Comparison of ENCODE assay signal across 31 cellular contexts in genomic region chr4:126265880-126266279, GRCh38.
"Had no signal": no experiment of that assay in that cellular context is flagged by ENCODE, and none has a peak within 500 bp of the region (broad histone marks: within the 10 kb centered on the region; RNA-seq: fewer than 3 reads in every experiment).

No MANE protein-coding gene starts in this region.

- H3K9me3 Mint-ChIP-seq: activated CD4-positive, alpha-beta T cell treated with anti-CD3 and anti-CD28 coated beads, Interleukin-2, amount 10 ng/mL, durations not matched to agents 24 days and 14 days; activated naive CD8-positive, alpha-beta T cell treated with anti-CD3 and anti-CD28 coated beads for 36 hours; activated T-helper 1 cell treated with anti-CD3 and anti-CD28 coated beads, Interleukin-12 subunit alpha, Interleukin-12 subunit beta, Interleukin-2, Interleukin-4 antibody, amounts not matched to agents 30 ng/mL and 10 ng/mL and 1 ng/mL, durations not matched to agents 14 hours and 24 hours and 36 hours; type B pancreatic cell had no signal

- H3K4me1 Mint-ChIP-seq: activated CD4-positive, alpha-beta T cell treated with anti-CD3 and anti-CD28 coated beads, Interleukin-2, amount 10 ng/mL, durations not matched to agents 24 days and 14 days; activated naive CD8-positive, alpha-beta T cell treated with anti-CD3 and anti-CD28 coated beads for 36 hours; stimulated activated memory B cell treated with anti-CD40 and anti-IgM and Interleukin-4, amounts not matched to agents 10 μg/mL and 1 μg/mL and 100 μg/mL, for 72 hours; stimulated activated naive CD8-positive, alpha-beta T cell treated with anti-CD3 and anti-CD28 coated beads, Interleukin-15, amount 100 ng/mL, for 72 hours had no signal

- H3K4me3 ChIP-seq: adrenal gland, ascending aorta, coronary artery, dorsolateral prefrontal cortex, left ventricle myocardium inferior, lung, ovary, prostate gland, skin epidermis, uterus had no signal

- H3K4me3 Mint-ChIP-seq: activated CD4-positive, alpha-beta memory T cell treated with anti-CD3 and anti-CD28 coated beads for 36 hours; activated CD4-positive, alpha-beta T cell treated with anti-CD3 and anti-CD28 coated beads, Interleukin-2, amount 10 ng/mL, durations not matched to agents 24 days and 14 days; activated naive CD4-positive, alpha-beta T cell treated with anti-CD3 and anti-CD28 coated beads for 36 hours; activated naive CD8-positive, alpha-beta T cell treated with anti-CD3 and anti-CD28 coated beads for 36 hours; activated T-helper 1 cell treated with anti-CD3 and anti-CD28 coated beads, Interleukin-12 subunit alpha, Interleukin-12 subunit beta, Interleukin-2, Interleukin-4 antibody, amounts not matched to agents 30 ng/mL and 10 ng/mL and 1 ng/mL, durations not matched to agents 14 hours and 24 hours and 36 hours; brain; nephron; stimulated activated memory B cell treated with anti-CD40 and anti-IgM and Interleukin-4, amounts not matched to agents 10 μg/mL and 1 μg/mL and 100 μg/mL, for 72 hours; stimulated activated naive CD8-positive, alpha-beta T cell treated with anti-CD3 and anti-CD28 coated beads, Interleukin-15, amount 100 ng/mL, for 72 hours; type B pancreatic cell had no signal

- H3K36me3 ChIP-seq: adrenal gland, ascending aorta, left ventricle myocardium inferior, neutrophil, ovary, prostate gland had no signal

- DNase-seq: activated CD4-positive, alpha-beta memory T cell treated with anti-CD3 and anti-CD28 coated beads for 36 hours; activated CD4-positive, alpha-beta T cell treated with anti-CD3 and anti-CD28 coated beads, Interleukin-2, amount 10 ng/mL, durations not matched to agents 24 days and 14 days; activated CD4-positive, CD25-positive, alpha-beta regulatory T cell treated with anti-CD3 and anti-CD28 coated beads, Interleukin-2, amount 50 U/mL, for 72 hours; activated CD8-positive, alpha-beta memory T cell treated with anti-CD3 and anti-CD28 coated beads, Interleukin-2, amount 50 U/mL, for 4 hours; activated effector memory CD4-positive, alpha-beta T cell treated with anti-CD3 and anti-CD28 coated beads, Interleukin-2, amount 50 U/mL, for 16 hours; activated naive CD4-positive, alpha-beta T cell treated with anti-CD3 and anti-CD28 coated beads for 36 hours; activated naive CD8-positive, alpha-beta T cell treated with anti-CD3 and anti-CD28 coated beads for 36 hours; activated T-cell treated with anti-CD3 and anti-CD28 coated beads, Interleukin-2, amount 50 U/mL, for 1 hour; adrenal gland; dorsolateral prefrontal cortex; effector memory CD4-positive, alpha-beta T cell; left ventricle myocardium inferior; ovary; retina; stimulated activated CD4-positive, alpha-beta T cell treated with anti-CD3 and anti-CD28 coated beads, Interleukin-4, amount 100 ng/mL, for 4 hours; stimulated activated CD8-positive, alpha-beta memory T cell treated with anti-CD3 and anti-CD28 coated beads, Interleukin-4, amount 100 ng/mL, for 48 hours; stimulated activated naive CD8-positive, alpha-beta T cell treated with anti-CD3 and anti-CD28 coated beads, Interleukin-15, amount 100 ng/mL, for 72 hours; substantia nigra; T-helper 2 cell; uterus had no signal

- H3K27me3 ChIP-seq: adrenal gland, ascending aorta, neutrophil, ovary, uterus had no signal

- H3K27ac ChIP-seq: adrenal gland, ascending aorta, coronary artery, dorsolateral prefrontal cortex, left ventricle myocardium inferior, neutrophil, ovary, prostate gland, skin epidermis, uterus had no signal

- H3K9me3 ChIP-seq: adrenal gland, ascending aorta, neutrophil, ovary, prostate gland, uterus had no signal

- H3K27me3 Mint-ChIP-seq: activated CD4-positive, alpha-beta memory T cell treated with anti-CD3 and anti-CD28 coated beads for 36 hours; activated CD4-positive, alpha-beta T cell treated with anti-CD3 and anti-CD28 coated beads, Interleukin-2, amount 10 ng/mL, durations not matched to agents 24 days and 14 days; activated naive CD8-positive, alpha-beta T cell treated with anti-CD3 and anti-CD28 coated beads for 36 hours; stimulated activated memory B cell treated with anti-CD40 and anti-IgM and Interleukin-4, amounts not matched to agents 10 μg/mL and 1 μg/mL and 100 μg/mL, for 72 hours; stimulated activated naive CD8-positive, alpha-beta T cell treated with anti-CD3 and anti-CD28 coated beads, Interleukin-15, amount 100 ng/mL, for 72 hours; type B pancreatic cell had no signal

- H3K4me1 ChIP-seq: adrenal gland, ascending aorta, prostate gland, uterus had no signal

- H3K36me3 Mint-ChIP-seq: activated CD4-positive, alpha-beta memory T cell treated with anti-CD3 and anti-CD28 coated beads for 36 hours; activated naive CD8-positive, alpha-beta T cell treated with anti-CD3 and anti-CD28 coated beads for 36 hours; brain; stimulated activated memory B cell treated with anti-CD40 and anti-IgM and Interleukin-4, amounts not matched to agents 10 μg/mL and 1 μg/mL and 100 μg/mL, for 72 hours; type B pancreatic cell had no signal

- H3K27ac Mint-ChIP-seq: activated CD4-positive, alpha-beta memory T cell treated with anti-CD3 and anti-CD28 coated beads for 36 hours; activated CD4-positive, alpha-beta T cell treated with anti-CD3 and anti-CD28 coated beads, Interleukin-2, amount 10 ng/mL, durations not matched to agents 24 days and 14 days; activated naive CD4-positive, alpha-beta T cell treated with anti-CD3 and anti-CD28 coated beads for 36 hours; activated naive CD8-positive, alpha-beta T cell treated with anti-CD3 and anti-CD28 coated beads for 36 hours; activated T-helper 1 cell treated with anti-CD3 and anti-CD28 coated beads, Interleukin-12 subunit alpha, Interleukin-12 subunit beta, Interleukin-2, Interleukin-4 antibody, amounts not matched to agents 30 ng/mL and 10 ng/mL and 1 ng/mL, durations not matched to agents 14 hours and 24 hours and 36 hours; nephron; stimulated activated memory B cell treated with anti-CD40 and anti-IgM and Interleukin-4, amounts not matched to agents 10 μg/mL and 1 μg/mL and 100 μg/mL, for 72 hours; stimulated activated naive CD8-positive, alpha-beta T cell treated with anti-CD3 and anti-CD28 coated beads, Interleukin-15, amount 100 ng/mL, for 72 hours; type B pancreatic cell had no signal
